19 cellular contexts compared by ENCODE assay signal in genomic region chr3:66107855-66108254, GRCh38.
DNase-seq lines count a peak whose midpoint lies in the region; ATAC-seq, FAIRE-seq and TF ChIP-seq lines count a peak whose summit lies in the region.
"Had no signal": no experiment of that assay in that cellular context is flagged by ENCODE, and none has a peak within 500 bp of the region (broad histone marks: within the 10 kb centered on the region; RNA-seq: fewer than 3 reads in every experiment).

No MANE protein-coding gene starts in this region.

- peak overlapping the region in 1 of 2 experiments; percentile 1; a peak in 2 of 4 replicates for H4K8ac ChIP-seq in IMR-90 (ENCODE audit: low read depth in 2 of 2, low read length in 2 of 2)

- DNase-seq in AG08396 (ENCODE audit: low spot score), result peak; percentile 28
- DNase-seq in IMR-90, result peak; percentile 50
- DNase-seq in brain microvascular endothelial cell, result peak; percentile 78
- peak; percentile 73 for DNase-seq in iris pigment epithelial cell (ENCODE audit: low read depth)
- no peak for DNase-seq in NCI-H748 (lab: John Stamatoyannopoulos, UW; ENCODE audit: unreplicated experiment)
- DNase-seq in T-cell, result no peak
- no peak for DNase-seq in kidney
- no peak for DNase-seq in WERI-Rb-1
- DNase-seq: activated CD4-positive, CD25-positive, alpha-beta regulatory T cell treated with anti-CD3 and anti-CD28 coated beads, Interleukin-2, amount 50 U/mL, for 72 hours; activated naive CD8-positive, alpha-beta T cell treated with anti-CD3 and anti-CD28 coated beads, Interleukin-2, amount 50 U/mL, for 24 hours; activated T-cell treated with anti-CD3 and anti-CD28 coated beads for 4 hours; AML-193; midbrain; NCI-H1105; NCI-H446; ovary; stomach had no signal

- H3K23ac ChIP-seq in IMR-90 (ENCODE audit: low read depth, low read length), result no peak overlapping the region

- H3K14ac ChIP-seq in IMR-90 (replicated peaks; ENCODE audit: low read depth, low read length), result no peak overlapping the region

- H3K27ac Mint-ChIP-seq in T-cell, result no peak overlapping the region
- H3K27ac Mint-ChIP-seq: activated naive CD8-positive, alpha-beta T cell treated with anti-CD3 and anti-CD28 coated beads, Interleukin-2, amount 50 U/mL, for 24 hours had no signal

- H3K9me1 ChIP-seq in IMR-90 (ENCODE audit: insufficient read depth, low read length), result no peaks in the 10 kb centered on the region

- no peak for TF ChIP-seq RAD21 in IMR-90 (IDR thresholded peaks at IDR 0.05; ENCODE audit: low read length)

- no peak overlapping the region; the same call in 1 of the 2 replicates for H2BK120ac ChIP-seq in IMR-90 (ENCODE audit: low read depth, low read length)

- H3K27me3 ChIP-seq in IMR-90 (ENCODE audit: control insufficient read depth, insufficient read depth, low read length) (no peaks in the 10 kb centered on the region), brain microvascular endothelial cell (replicated peaks) (no peaks in the 10 kb centered on the region), WERI-Rb-1 (ENCODE audit: insufficient read depth, low read depth, severe bottlenecking) (no peaks in the 10 kb centered on the region)
- H3K27me3 ChIP-seq: ovary, stomach had no signal

- peak overlapping the region; percentile 26; the same call in 1 of the 2 replicates for H2BK20ac ChIP-seq in IMR-90 (ENCODE audit: low read depth, low read length)

- no peak overlapping the region for H3K4me2 ChIP-seq in IMR-90 (ENCODE audit: low read depth, low read length)

- H4K91ac ChIP-seq in IMR-90 (ENCODE audit: insufficient read depth, low read depth, low read length), result no peak overlapping the region

- H2BK15ac ChIP-seq in IMR-90 (ENCODE audit: low read depth, low read length), result peak overlapping the region; percentile 56; the same call in 1 of the 3 replicates

- TF ChIP-seq POLR2A in IMR-90 (IDR thresholded peaks at IDR 0.05; ENCODE audit: low read depth, low read length), result no peak

- H3K4ac ChIP-seq in IMR-90 (ENCODE audit: low read depth, low read length), result peak overlapping the region; percentile 33; the same call in 1 of the 2 replicates

- H2AK5ac ChIP-seq in IMR-90 (ENCODE audit: low read depth, low read length), result no peak overlapping the region

- no peak overlapping the region for H4K5ac ChIP-seq in IMR-90 (ENCODE audit: low read depth, low read length)

- H3K36me3 ChIP-seq in IMR-90 (ENCODE audit: control insufficient read depth, insufficient read depth, low read length) (no peaks in the 10 kb centered on the region), brain microvascular endothelial cell (replicated peaks) (no peaks in the 10 kb centered on the region), kidney (ENCODE audit: control insufficient read depth in 1 of 2, insufficient read depth in 2 of 2, low read length in 2 of 2) (no peaks in the 10 kb centered on the region), WERI-Rb-1 (no peaks in the 10 kb centered on the region)
- H3K36me3 ChIP-seq: ovary, stomach had no signal

- WGBS in IMR-90 (ENCODE audit: extremely low coverage in 2 of 2, insufficient read length in 1 of 2), 2 experiments, result no CpG with 5 or more reads among the region's 4 CpGs

- dilution Hi-C loops in IMR-90 (cut with HindIII; ENCODE audit: low sequenced_read_pairs, unreplicated experiment), result no loop called here

- intact Hi-C loops in IMR-90 (cut with micrococcal nuclease), result no loop called here
- intact Hi-C loops in kidney (cut with DNase I), result no loop called here

- no peaks in the 10 kb centered on the region for H3K36me3 Mint-ChIP-seq in T-cell

- no peaks in the 10 kb centered on the region for H3K79me1 ChIP-seq in IMR-90 (ENCODE audit: low read depth in 1 of 2, low read length in 2 of 2)

- H3K18ac ChIP-seq in IMR-90 (ENCODE audit: low read depth, low read length), result no peak overlapping the region

- POLR2A ChIA-PET in IMR-90 (lab: Charles Lee; ENCODE audit: unreplicated experiment), result no interaction called here
- POLR2A ChIA-PET in T-cell (lab: Charles Lee), result no interaction called here

- H3K9ac ChIP-seq in IMR-90 (ENCODE audit: low read depth, low read length) (no peak overlapping the region), kidney (ENCODE audit: low read length in 2 of 2) (no peak overlapping the region)

- no TSS peak for BruUV-seq in IMR-90 (replicated peaks; lab: Mats Ljungman, UMichigan)

- H3K27me3 Mint-ChIP-seq in T-cell, result peaks cover 6 to 20% of the 10 kb centered on the region in 2 donors

- H2AK9ac ChIP-seq in IMR-90 (replicated peaks; ENCODE audit: low read depth, low read length, poor library complexity), result no peak overlapping the region

- ATAC-seq in IMR-90 (ENCODE audit: low read depth) (no peak), T-cell (replicated peaks in 1 of 4) (no peak)
- ATAC-seq: activated naive CD8-positive, alpha-beta T cell treated with anti-CD3 and anti-CD28 coated beads, Interleukin-2, amount 50 U/mL, for 24 hours had no signal

- H3K4me1 Mint-ChIP-seq in T-cell, result no peaks in the 10 kb centered on the region
- H3K4me1 Mint-ChIP-seq: activated naive CD8-positive, alpha-beta T cell treated with anti-CD3 and anti-CD28 coated beads, Interleukin-2, amount 50 U/mL, for 24 hours had no signal

- in situ Hi-C loops in IMR-90 (cut with MboI; ENCODE audit: low sequenced_read_pairs), result no loop called here
- in situ Hi-C loops in brain microvascular endothelial cell (cut with HindIII; ENCODE audit: low pct_ligation_motif_present, low sequenced_read_pairs), result no loop called here

- H3K9me3 ChIP-seq in IMR-90 (ENCODE audit: control insufficient read depth, insufficient read depth, low read length), result no peaks in the 10 kb centered on the region
- H3K9me3 ChIP-seq in kidney (ENCODE audit: control insufficient read depth in 1 of 2, low read length in 2 of 2), result no peaks in the 10 kb centered on the region
- no peaks in the 10 kb centered on the region for H3K9me3 ChIP-seq in WERI-Rb-1 (ENCODE audit: severe bottlenecking)
- H3K9me3 ChIP-seq: ovary, stomach had no signal

- no peak for TF ChIP-seq CTCF in IMR-90 (conservative IDR thresholded peaks at IDR 0.05; ENCODE audit: low read depth, low read length)
- TF ChIP-seq CTCF in brain microvascular endothelial cell (IDR thresholded peaks at IDR 0.05; ENCODE audit: low read depth, low read length, missing control alignments), result no peak
- TF ChIP-seq CTCF in kidney (IDR thresholded peaks at IDR 0.05; ENCODE audit: borderline replicate concordance, extremely low read depth, insufficient read depth), result no peak
- TF ChIP-seq CTCF in WERI-Rb-1 (IDR thresholded peaks at IDR 0.05; ENCODE audit: low read depth, low read length), result no peak

- no peaks in the 10 kb centered on the region for H4K20me1 ChIP-seq in IMR-90 (ENCODE audit: insufficient read depth, low read length)

- no peaks in the 10 kb centered on the region for H3K9me3 Mint-ChIP-seq in T-cell
- H3K9me3 Mint-ChIP-seq: activated naive CD8-positive, alpha-beta T cell treated with anti-CD3 and anti-CD28 coated beads, Interleukin-2, amount 50 U/mL, for 24 hours had no signal

- no peak overlapping the region for H3K56ac ChIP-seq in IMR-90 (ENCODE audit: extremely low read depth, insufficient read depth, low read length)

- CTCF ChIA-PET in IMR-90 (lab: Yijun Ruan, JAX) (interaction anchor here (0.6 to 0.9 kb wide), 2 partner anchors 17 to 29 kb away, joined by 3 to 4 read pairs; no protein-coding TSS in a partner anchor), T-cell (lab: Charles Lee) (no interaction called here)

- no peak overlapping the region for H2BK5ac ChIP-seq in IMR-90 (ENCODE audit: low read depth, low read length, poor library complexity, severe bottlenecking)

- H3K4me3 ChIP-seq in IMR-90 (ENCODE audit: insufficient read depth, low read depth, low read length), result no peak overlapping the region
- H3K4me3 ChIP-seq in brain microvascular endothelial cell (ENCODE audit: low read depth, low read length), result no peak overlapping the region
- no peak overlapping the region for H3K4me3 ChIP-seq in kidney (ENCODE audit: low read length in 2 of 2)
- no peak overlapping the region for H3K4me3 ChIP-seq in WERI-Rb-1 (ENCODE audit: low read depth, low read length)
- H3K4me3 ChIP-seq: ovary, skin epidermis, stomach had no signal

- H3K27ac ChIP-seq in IMR-90 (ENCODE audit: insufficient read depth, low read length) (no peak overlapping the region), brain microvascular endothelial cell (no peak overlapping the region), kidney (ENCODE audit: low read depth in 2 of 2, low read length in 2 of 2) (no peak overlapping the region), WERI-Rb-1 (no peak overlapping the region)
- H3K27ac ChIP-seq: ovary, stomach had no signal

- H2AFZ ChIP-seq in IMR-90 (replicated peaks; ENCODE audit: low read length, poor library complexity), result no peak overlapping the region

- H3K4me1 ChIP-seq in IMR-90 (ENCODE audit: control insufficient read depth, insufficient read depth, low read length), result no peaks in the 10 kb centered on the region
- H3K4me1 ChIP-seq in kidney (ENCODE audit: control insufficient read depth in 1 of 2, insufficient read depth in 1 of 2, low read depth in 1 of 2, low read length in 2 of 2), result no peaks in the 10 kb centered on the region

- FAIRE-seq in kidney (lab: Jason Lieb, UNC), result no peak
- FAIRE-seq: frontal cortex had no signal

- H3K4me3 Mint-ChIP-seq in T-cell, result no peak overlapping the region
- H3K4me3 Mint-ChIP-seq: activated naive CD8-positive, alpha-beta T cell treated with anti-CD3 and anti-CD28 coated beads, Interleukin-2, amount 50 U/mL, for 24 hours had no signal

TF ChIP-seq in IMR-90, 13 proteins besides CTCF, POLR2A, EP300 and RAD21:
- no peak for TF ChIP-seq SMC3 (IDR thresholded peaks at IDR 0.05; ENCODE audit: low read depth, low read length)
- TF ChIP-seq BHLHE40 (IDR thresholded peaks at IDR 0.05; ENCODE audit: low read depth, low read length), result no peak

Comparison
In these comparisons a context has a peak if more than half of its experiments do, and no peak if none do; other contexts are left out.
1. DNase-seq: peak in AG08396 (single experiment), IMR-90 (single experiment), brain microvascular endothelial cell (single experiment) and iris pigment epithelial cell (single experiment); none in NCI-H748 (single experiment), T-cell (0 of 34), kidney (single experiment) and WERI-Rb-1 (single experiment).